Comparison of ENCODE assay signal across 11 cellular contexts in genomic region chr2:19893520-19894134, GRCh38. TPM values are rescaled to one million over a fixed set of nuclear protein-coding genes. Genes with fewer than 3 reads are reported as not detected.
DNase-seq lines count a peak whose midpoint lies in the region; ATAC-seq and TF ChIP-seq lines count a peak whose summit lies in the region.
"Had no signal": no experiment of that assay in that cellular context is flagged by ENCODE, and none has a peak within 500 bp of the region (broad histone marks: within the 10 kb centered on the region; RNA-seq: fewer than 3 reads in every experiment).

No MANE protein-coding gene starts in this region.

- peaks cover 38% of the 10 kb centered on the region for H3K4me1 Mint-ChIP-seq in HFFc6 (ENCODE audit: low read depth)

- no peaks in the 10 kb centered on the region for H3K36me3 ChIP-seq in testis (ENCODE audit: low read depth, missing control alignments)
- no peaks in the 10 kb centered on the region for H3K36me3 ChIP-seq in suprapubic skin

- WGBS in testis, 2 donors = 86 to 90% methylated on average over 4 of the region's 4 CpGs
- WGBS in suprapubic skin = 79% methylated on average over 4 of the region's 4 CpGs

- TF ChIP-seq EP300 in suprapubic skin (IDR thresholded peaks at IDR 0.05) = no peak

- H3K9me3 ChIP-seq in testis (no peaks in the 10 kb centered on the region), suprapubic skin (no peaks in the 10 kb centered on the region)

- H3K4me1 ChIP-seq in testis = peaks cover 15% of the 10 kb centered on the region
- peaks cover 35% of the 10 kb centered on the region for H3K4me1 ChIP-seq in suprapubic skin

- H3K9me3 Mint-ChIP-seq in HFFc6 = no peaks in the 10 kb centered on the region

- DNase-seq in ELR (ENCODE audit: low read depth) = peak; percentile 69
- DNase-seq in HFFc6 = peak; percentile 32
- no peak for DNase-seq in foreskin melanocyte
- DNase-seq in testis = no peak
- no peak for DNase-seq in germinal center (ENCODE audit: low spot score)
- DNase-seq in suprapubic skin (ENCODE audit: low spot score in 2 of 2) = no peak
- DNase-seq: NCI-H1048, WERI-Rb-1 had no signal

- peak; percentile 75 for ATAC-seq in GM18907 (IDR thresholded peaks at IDR 0.05; ENCODE audit: unreplicated experiment)
- peak; percentile 82 for ATAC-seq in HG03439 (IDR thresholded peaks at IDR 0.05; ENCODE audit: unreplicated experiment)

- no peaks in the 10 kb centered on the region for H3K27me3 ChIP-seq in testis
- H3K27me3 ChIP-seq in suprapubic skin = no peaks in the 10 kb centered on the region

- H3K27me3 Mint-ChIP-seq in HFFc6 (ENCODE audit: insufficient read depth) = no peaks in the 10 kb centered on the region

- TF ChIP-seq POLR2A in testis (IDR thresholded peaks at IDR 0.05) (no peak), suprapubic skin (IDR thresholded peaks at IDR 0.05) (no peak)

- no peak for TF ChIP-seq CTCF in HFFc6 (IDR thresholded peaks at IDR 0.05)
- no peak for TF ChIP-seq CTCF in testis (IDR thresholded peaks at IDR 0.05)
- TF ChIP-seq CTCF in suprapubic skin (IDR thresholded peaks at IDR 0.05) = no peak

- no peak overlapping the region for H3K27ac Mint-ChIP-seq in HFFc6

- H3K4me3 ChIP-seq in testis (no peak overlapping the region), suprapubic skin (no peak overlapping the region)

- H3K36me3 Mint-ChIP-seq in HFFc6 (ENCODE audit: low read depth) = peaks cover 9% of the 10 kb centered on the region

- H3K27ac ChIP-seq in testis (no peak overlapping the region), suprapubic skin (no peak overlapping the region)
- H3K27ac ChIP-seq: C4-2B, WERI-Rb-1 had no signal

- no peak overlapping the region for H3K4me3 Mint-ChIP-seq in HFFc6

- intact Hi-C loops in testis (cut with DNase I; ENCODE audit: low total_unique reads) = no loop called here

RNA-seq across cellular contexts. Expression of gene TTC32, which starts 8.2 kb away (rescaled TPM):
- 1 to 10 TPM; 3.9 to 5.9 (median 4.8) TPM for total RNA-seq in HFFc6 (2021; fragmentation: NEBNext Ultra II Directional; extraction: Animal tissue kit (Norgen Biotek cat#: 25700))
- total RNA-seq in testis = 10 to 100 TPM; 24.4 to 25.6 TPM
- 29.9 TPM for polyA plus RNA-seq in testis (ENCODE audit: insufficient read depth, low read depth, low replicate concordance)
- 10 to 100 TPM; 10.8 to 42.6 (median 17.7) TPM for total RNA-seq in suprapubic skin

Comparison
In these comparisons a context has a peak if more than half of its experiments do, and no peak if none do; other contexts are left out.
1. DNase-seq: peak in ELR (single experiment) and HFFc6 (single experiment); none in foreskin melanocyte (single experiment), testis (single experiment), germinal center (single experiment) and suprapubic skin (0 of 2).